13 cellular contexts compared by ENCODE assay signal in genomic region chr21:43774163-43774562, GRCh38. TPM values are rescaled to one million over a fixed set of nuclear protein-coding genes. Genes with fewer than 3 reads are reported as not detected.
DNase-seq lines count a peak whose midpoint lies in the region; ATAC-seq and TF ChIP-seq lines count a peak whose summit lies in the region.
"Had no signal": no experiment of that assay in that cellular context is flagged by ENCODE, and none has a peak within 500 bp of the region (broad histone marks: within the 10 kb centered on the region; RNA-seq: fewer than 3 reads in every experiment).

No MANE protein-coding gene starts in this region.

- H3K4me1 ChIP-seq in A673 (ENCODE audit: insufficient read depth, low read length, poor library complexity, severe bottlenecking), result peaks cover 27% of the 10 kb centered on the region
- H3K4me1 ChIP-seq in CD8-positive, alpha-beta memory T cell (ENCODE audit: insufficient read depth, low read length), result peaks cover 25% of the 10 kb centered on the region
- peaks cover 12 to 13% of the 10 kb centered on the region in 2 donors for H3K4me1 ChIP-seq in thyroid gland

- no peak for TF ChIP-seq POLR2A in thyroid gland (IDR thresholded peaks at IDR 0.05)

- TF ChIP-seq CTCF in A673 (conservative IDR thresholded peaks at IDR 0.05; ENCODE audit: low read depth, low read length) (no peak), thyroid gland (IDR thresholded peaks at IDR 0.05) (no peak)

- H3K27ac ChIP-seq in A673 (ENCODE audit: low read depth, low read length, poor library complexity, severe bottlenecking) (no peak overlapping the region), thyroid gland (no peak overlapping the region)
- no peak overlapping the region for H3K27ac ChIP-seq in CD8-positive, alpha-beta memory T cell (ENCODE audit: low read depth, low read length)
- H3K27ac ChIP-seq: stomach had no signal

- CTCF ChIA-PET in A673 (lab: Charles Lee), result no interaction called here
- CTCF ChIA-PET in CD8-positive, alpha-beta memory T cell (lab: Charles Lee), result no interaction called here

- no peak overlapping the region for H3K4me3 ChIP-seq in A673 (ENCODE audit: low read depth, low read length, poor library complexity, severe bottlenecking)
- H3K4me3 ChIP-seq in CD8-positive, alpha-beta memory T cell (ENCODE audit: low read length), result no peak overlapping the region
- H3K4me3 ChIP-seq in thyroid gland (replicated peaks in 1 of 3), result no peak overlapping the region

- ATAC-seq in activated T-helper 17 cell treated with anti-CD3 and anti-CD28 coated beads, Interleukin-2, amount 50 U/mL, for 72 hours (replicated peaks), result no peak
- no peak for ATAC-seq in naive B cell (ENCODE audit: low read depth in 2 of 2)

- WGBS in thyroid gland, 2 donors, result 94 to 95% methylated on average over 5 to 10 of the region's 10 CpGs

- no peaks in the 10 kb centered on the region for H3K9me3 Mint-ChIP-seq in CD8-positive, alpha-beta memory T cell
- no peaks in the 10 kb centered on the region for H3K9me3 Mint-ChIP-seq in activated T-helper 17 cell treated with anti-CD3 and anti-CD28 coated beads, Interleukin-2, amount 50 U/mL, for 72 hours
- H3K9me3 Mint-ChIP-seq in naive B cell, result peaks cover 0 to 2% (median 0%) of the 10 kb centered on the region in 7 donors
- H3K9me3 Mint-ChIP-seq: memory B cell had no signal

- no peaks in the 10 kb centered on the region for H3K9me3 ChIP-seq in A673 (ENCODE audit: low read depth, low read length, poor library complexity, severe bottlenecking)
- no peaks in the 10 kb centered on the region for H3K9me3 ChIP-seq in CD8-positive, alpha-beta memory T cell (ENCODE audit: low read length)
- no peaks in the 10 kb centered on the region for H3K9me3 ChIP-seq in thyroid gland
- H3K9me3 ChIP-seq: stomach had no signal

- intact Hi-C loops in A673 (cut with micrococcal nuclease; ENCODE audit: unreplicated experiment) (no loop called here), thyroid gland (cut with DNase I) (loop anchor here (2.0 kb wide), 1 partner anchor 17 kb away; no protein-coding TSS in a partner anchor)

- DNase-seq in A673 (ENCODE audit: low spot score), result no peak
- DNase-seq in CD8-positive, alpha-beta memory T cell, result no peak
- no peak for DNase-seq in naive B cell
- DNase-seq in GDM1 (lab: John Stamatoyannopoulos, UW), result no peak
- DNase-seq in thyroid gland, result no peak
- DNase-seq in stimulated activated CD4-positive, alpha-beta T cell treated with anti-CD3 and anti-CD28 coated beads, Interleukin-4, amount 100 ng/mL, for 24 hours, result no peak
- DNase-seq in SW 1271 (lab: John Stamatoyannopoulos, UW), result no peak
- DNase-seq: NCI-H1417, NCI-H446 treated with DMSO at 0.1 percent for 48 hours, stomach had no signal

- POLR2A ChIA-PET in A673 (lab: Charles Lee; ENCODE audit: low non-redundant PET), result no interaction called here
- POLR2A ChIA-PET in CD8-positive, alpha-beta memory T cell (lab: Charles Lee), result interaction anchor here (0.7 to 1.0 kb wide), 3 partner anchors 9 to 1305 kb away, joined by 3 to 13 read pairs (median 3); no protein-coding TSS in a partner anchor

- peaks cover 1 to 36% (median 8%) of the 10 kb centered on the region in 3 donors for H3K36me3 Mint-ChIP-seq in CD8-positive, alpha-beta memory T cell
- peaks cover 27% of the 10 kb centered on the region for H3K36me3 Mint-ChIP-seq in activated T-helper 17 cell treated with anti-CD3 and anti-CD28 coated beads, Interleukin-2, amount 50 U/mL, for 72 hours (ENCODE audit: low read depth)
- H3K36me3 Mint-ChIP-seq in naive B cell, result peaks cover 7 to 13% of the 10 kb centered on the region in 2 donors

- BruUV-seq in A673 (replicated peaks; lab: Mats Ljungman, UMichigan), result TSS peak; percentile 33

- H3K4me3 Mint-ChIP-seq in CD8-positive, alpha-beta memory T cell, result peak overlapping the region; percentile 69 to 97 (median 90)
- H3K4me3 Mint-ChIP-seq in activated T-helper 17 cell treated with anti-CD3 and anti-CD28 coated beads, Interleukin-2, amount 50 U/mL, for 72 hours, result peak overlapping the region; percentile 90
- H3K4me3 Mint-ChIP-seq in naive B cell, result peak overlapping the region in 5 of 8 donors; percentile 43 to 94 (median 91)

- peak overlapping the region in 3 of 8 donors; percentile 5 to 83 (median 50) for H3K27ac Mint-ChIP-seq in CD8-positive, alpha-beta memory T cell
- no peak overlapping the region for H3K27ac Mint-ChIP-seq in activated T-helper 17 cell treated with anti-CD3 and anti-CD28 coated beads, Interleukin-2, amount 50 U/mL, for 72 hours
- no peak overlapping the region for H3K27ac Mint-ChIP-seq in naive B cell
- H3K27ac Mint-ChIP-seq: CD14-positive monocyte, memory B cell had no signal

- H3K36me3 ChIP-seq in A673 (ENCODE audit: insufficient read depth, low read length, poor library complexity, severe bottlenecking) (peaks cover 23% of the 10 kb centered on the region), thyroid gland (peaks cover 12 to 19% of the 10 kb centered on the region in 2 donors)
- H3K36me3 ChIP-seq in CD8-positive, alpha-beta memory T cell (ENCODE audit: insufficient read depth, low read length), result no peaks in the 10 kb centered on the region

- no peaks in the 10 kb centered on the region for H3K27me3 ChIP-seq in A673 (replicated peaks; ENCODE audit: insufficient read depth, low read depth, low read length, poor library complexity)
- H3K27me3 ChIP-seq in CD8-positive, alpha-beta memory T cell (ENCODE audit: insufficient read depth, low read length, poor library complexity, severe bottlenecking), result no peaks in the 10 kb centered on the region
- H3K27me3 ChIP-seq in thyroid gland, result no peaks in the 10 kb centered on the region
- H3K27me3 ChIP-seq: stomach had no signal

- peaks cover 26 to 45% (median 33%) of the 10 kb centered on the region in 3 donors for H3K4me1 Mint-ChIP-seq in CD8-positive, alpha-beta memory T cell
- H3K4me1 Mint-ChIP-seq in activated T-helper 17 cell treated with anti-CD3 and anti-CD28 coated beads, Interleukin-2, amount 50 U/mL, for 72 hours, result peaks cover 15% of the 10 kb centered on the region
- peaks cover 30 to 36% (median 35%) of the 10 kb centered on the region in 3 donors for H3K4me1 Mint-ChIP-seq in naive B cell

- no peaks in the 10 kb centered on the region for H3K27me3 Mint-ChIP-seq in CD8-positive, alpha-beta memory T cell
- no peaks in the 10 kb centered on the region for H3K27me3 Mint-ChIP-seq in activated T-helper 17 cell treated with anti-CD3 and anti-CD28 coated beads, Interleukin-2, amount 50 U/mL, for 72 hours
- H3K27me3 Mint-ChIP-seq in naive B cell, result no peaks in the 10 kb centered on the region
- H3K27me3 Mint-ChIP-seq: memory B cell had no signal

RNA-seq across cellular contexts. Expression of gene CSTB, which starts 1.9 kb away (rescaled TPM):
- total RNA-seq in A673 (2021) (44.1 and 55.9 TPM in 2 replicates), thyroid gland (10 to 100 TPM in 3 of 4 donors, 1 to 10 TPM in 1; 9.1 to 32.4 (median 14.5) TPM)
- total RNA-seq in CD8-positive, alpha-beta memory T cell, result 10 to 100 TPM; 48.0 to 48.4 TPM
- 79.1 TPM for polyA plus RNA-seq in CD8-positive, alpha-beta memory T cell
- total RNA-seq in activated T-helper 17 cell treated with anti-CD3 and anti-CD28 coated beads, Interleukin-2, amount 50 U/mL, for 72 hours, result 10 to 100 TPM; 32.5 to 33.6 TPM
- polyA plus RNA-seq in naive B cell (ENCODE audit: low read depth in 6 of 6), result 10 to 100 TPM; 25.1 to 75.7 (median 39.2) TPM

RNA-seq across cellular contexts. Expression of gene RRP1, which starts 15.2 kb away (rescaled TPM):
- total RNA-seq in A673 (2021), result 72.5 and 86.4 TPM in 2 replicates
- 10 to 100 TPM; 87.4 to 93.4 TPM for total RNA-seq in CD8-positive, alpha-beta memory T cell
- polyA plus RNA-seq in CD8-positive, alpha-beta memory T cell, result 21.8 TPM
- 10 to 100 TPM; 33.3 to 57.4 TPM for total RNA-seq in activated T-helper 17 cell treated with anti-CD3 and anti-CD28 coated beads, Interleukin-2, amount 50 U/mL, for 72 hours
- 10 to 100 TPM in 5 of 6 donors, 1 to 10 TPM in 1; 9.4 to 18.6 (median 10.9) TPM for polyA plus RNA-seq in naive B cell (ENCODE audit: low read depth in 6 of 6)
- total RNA-seq in thyroid gland, result 10 to 100 TPM; 11.0 to 20.1 (median 18.7) TPM

RNA-seq across cellular contexts. Expression of gene PDXK, which starts 55.2 kb away (rescaled TPM):
- total RNA-seq in A673 (2021), result 114 and 116 TPM in 2 replicates
- 10 to 100 TPM; 96.3 to 96.7 TPM for total RNA-seq in CD8-positive, alpha-beta memory T cell
- polyA plus RNA-seq in CD8-positive, alpha-beta memory T cell, result 38.3 TPM
- 100 to 1,000 TPM; 102 to 115 TPM for total RNA-seq in activated T-helper 17 cell treated with anti-CD3 and anti-CD28 coated beads, Interleukin-2, amount 50 U/mL, for 72 hours
- 10 to 100 TPM; 28.5 to 46.1 (median 39.2) TPM for polyA plus RNA-seq in naive B cell (ENCODE audit: low read depth in 6 of 6)
- total RNA-seq in thyroid gland, result 10 to 100 TPM; 70.6 to 95.5 (median 92.4) TPM
